Comparison of ENCODE assay signal across 15 cellular contexts in genomic region chr1:52533710-52534109, GRCh38.
"Had no signal": no experiment of that assay in that cellular context is flagged by ENCODE, and none has a peak within 500 bp of the region (broad histone marks: within the 10 kb centered on the region; RNA-seq: fewer than 3 reads in every experiment).

No MANE protein-coding gene starts in this region.

- H3K9ac ChIP-seq: neural progenitor cell had no signal

- DNase-seq: activated CD4-positive, alpha-beta T cell treated with anti-CD3 and anti-CD28 coated beads, Interleukin-2, amount 50 U/mL, for 4 hours; activated CD4-positive, CD25-positive, alpha-beta regulatory T cell treated with anti-CD3 and anti-CD28 coated beads, Interleukin-2, amount 50 U/mL, for 72 hours; activated CD8-positive, alpha-beta memory T cell treated with anti-CD3 and anti-CD28 coated beads, Interleukin-2, amount 10 ng/mL, durations not matched to agents 7 days and 5 days; activated effector memory CD4-positive, alpha-beta T cell treated with anti-CD3 and anti-CD28 coated beads, Interleukin-2, amount 50 U/mL, for 16 hours; activated naive CD8-positive, alpha-beta T cell treated with anti-CD3 and anti-CD28 coated beads for 36 hours; activated T-cell treated with anti-CD3 and anti-CD28 coated beads, Interleukin-2, amount 50 U/mL, for 4 hours; left ventricle myocardium superior; mesendoderm; posterior cingulate gyrus; testis had no signal

- H3K4me1 ChIP-seq: neural progenitor cell, right atrium auricular region, testis had no signal

- H3K4me3 Mint-ChIP-seq: activated CD8-positive, alpha-beta memory T cell treated with anti-CD3 and anti-CD28 coated beads, Interleukin-2, amount 10 ng/mL, durations not matched to agents 7 days and 5 days; activated naive CD8-positive, alpha-beta T cell treated with anti-CD3 and anti-CD28 coated beads for 36 hours; activated T-cell treated with anti-CD3 and anti-CD28 coated beads, Interleukin-2, amount 50 U/mL, for 4 hours; neural progenitor cell; stimulated activated naive CD8-positive, alpha-beta T cell treated with anti-CD3 and anti-CD28 coated beads, Interleukin-15, Interleukin-2, amounts not matched to agents 100 ng/mL and 50 ng/mL, for 24 hours; T-helper 1 cell treated with Interleukin-12 subunit alpha and Interleukin-12 subunit beta and Interleukin-4 antibody, amounts not matched to agents 30 μg/mL and 1 μg/mL, for 36 hours had no signal

- H3K9me3 ChIP-seq: right atrium auricular region, testis had no signal

- H3K4me3 ChIP-seq: neural progenitor cell, right atrium auricular region, smooth muscle cell, testis had no signal

- H3K27me3 Mint-ChIP-seq: activated CD8-positive, alpha-beta memory T cell treated with anti-CD3 and anti-CD28 coated beads, Interleukin-2, amount 10 ng/mL, durations not matched to agents 7 days and 5 days; activated naive CD8-positive, alpha-beta T cell treated with anti-CD3 and anti-CD28 coated beads for 36 hours; stimulated activated naive CD8-positive, alpha-beta T cell treated with anti-CD3 and anti-CD28 coated beads, Interleukin-15, Interleukin-2, amounts not matched to agents 100 ng/mL and 50 ng/mL, for 24 hours had no signal

- H2AFZ ChIP-seq: neural progenitor cell had no signal

- H3K27me3 ChIP-seq: neural progenitor cell, right atrium auricular region, testis had no signal

- H3K27ac ChIP-seq: neural progenitor cell, right atrium auricular region, testis had no signal

- H3K4me1 Mint-ChIP-seq: neural progenitor cell had no signal

- ATAC-seq: activated CD8-positive, alpha-beta memory T cell treated with anti-CD3 and anti-CD28 coated beads, Interleukin-2, amount 10 ng/mL, durations not matched to agents 7 days and 5 days; activated T-cell treated with anti-CD3 and anti-CD28 coated beads, Interleukin-2, amount 50 U/mL, for 4 hours; left ventricle myocardium superior had no signal

- H3K27ac Mint-ChIP-seq: activated CD8-positive, alpha-beta memory T cell treated with anti-CD3 and anti-CD28 coated beads, Interleukin-2, amount 10 ng/mL, durations not matched to agents 7 days and 5 days; activated naive CD8-positive, alpha-beta T cell treated with anti-CD3 and anti-CD28 coated beads for 36 hours; neural progenitor cell; stimulated activated naive CD8-positive, alpha-beta T cell treated with anti-CD3 and anti-CD28 coated beads, Interleukin-15, Interleukin-2, amounts not matched to agents 100 ng/mL and 50 ng/mL, for 24 hours; T-helper 1 cell treated with Interleukin-12 subunit alpha and Interleukin-12 subunit beta and Interleukin-4 antibody, amounts not matched to agents 30 μg/mL and 1 μg/mL, for 36 hours had no signal

- H3K4me2 ChIP-seq: neural progenitor cell, smooth muscle cell had no signal

- H3K36me3 ChIP-seq: right atrium auricular region had no signal
